ENCODE assay signal across 26 cellular contexts in genomic region chr6:16049178-16049577, GRCh38.
DNase-seq lines count a peak whose midpoint lies in the region; FAIRE-seq and TF ChIP-seq lines count a peak whose summit lies in the region.
"Had no signal": no experiment of that assay in that cellular context is flagged by ENCODE, and none has a peak within 500 bp of the region (broad histone marks: within the 10 kb centered on the region; RNA-seq: fewer than 3 reads in every experiment).

No MANE protein-coding gene starts in this region.

- BruUV-seq in mammary epithelial cell (replicated peaks; lab: Mats Ljungman, UMichigan), result no TSS peak

- H3K9ac ChIP-seq in mammary epithelial cell (ENCODE audit: insufficient read depth, low read length), result no peak overlapping the region
- no peak overlapping the region for H3K9ac ChIP-seq in astrocyte (ENCODE audit: low read length)
- H3K9ac ChIP-seq: KMS-11 had no signal

- CTCF ChIA-PET in mammary epithelial cell (lab: Charles Lee; ENCODE audit: low non-redundant PET), result no interaction called here

- peaks cover 6% of the 10 kb centered on the region for H3K27me3 Mint-ChIP-seq in astrocyte (ENCODE audit: low read depth, unreplicated experiment)

- no peak for FAIRE-seq in astrocyte (lab: Jason Lieb, UNC)
- FAIRE-seq: H1, keratinocyte had no signal

- no peak overlapping the region for H2AFZ ChIP-seq in mammary epithelial cell (ENCODE audit: low read depth, low read length)
- no peak overlapping the region for H2AFZ ChIP-seq in astrocyte (ENCODE audit: low read depth, low read length)

- H3K4me3 ChIP-seq in mammary epithelial cell (replicated peaks in 1 of 3; ENCODE audit: insufficient read depth in 1 of 3, low read depth in 2 of 3, low read length in 3 of 3) (no peak overlapping the region), breast epithelium (no peak overlapping the region), astrocyte (ENCODE audit: insufficient read depth, low read depth, low read length) (no peak overlapping the region), testis (no peak overlapping the region)
- H3K4me3 ChIP-seq: cardiac muscle cell, spleen, upper lobe of left lung had no signal

- in situ Hi-C loops in mammary epithelial cell (cut with MboI; ENCODE audit: low sequenced_read_pairs in 2 of 2), result no loop called here

- peaks cover 6% of the 10 kb centered on the region for H3K4me1 Mint-ChIP-seq in astrocyte (ENCODE audit: low read depth, unreplicated experiment)
- H3K4me1 Mint-ChIP-seq: activated naive CD8-positive, alpha-beta T cell treated with anti-CD3 and anti-CD28 coated beads, Interleukin-2, amount 50 U/mL, for 24 hours had no signal

- H3K4me3 Mint-ChIP-seq in astrocyte (ENCODE audit: unreplicated experiment), result no peak overlapping the region
- H3K4me3 Mint-ChIP-seq: activated naive CD8-positive, alpha-beta T cell treated with anti-CD3 and anti-CD28 coated beads, Interleukin-2, amount 50 U/mL, for 24 hours had no signal

- H3K36me3 Mint-ChIP-seq in astrocyte (ENCODE audit: low read depth, unreplicated experiment), result no peaks in the 10 kb centered on the region

- H3K36me3 ChIP-seq in mammary epithelial cell (ENCODE audit: insufficient read depth, low read length) (no peaks in the 10 kb centered on the region), breast epithelium (no peaks in the 10 kb centered on the region), astrocyte (ENCODE audit: insufficient read depth, low read length) (no peaks in the 10 kb centered on the region), testis (ENCODE audit: low read depth, missing control alignments) (no peaks in the 10 kb centered on the region)
- H3K36me3 ChIP-seq: BE2C, cardiac muscle cell, spleen, upper lobe of left lung had no signal

- intact Hi-C loops in mammary epithelial cell (cut with micrococcal nuclease) (no loop called here), breast epithelium (cut with DNase I; ENCODE audit: low total_unique reads) (no loop called here), testis (cut with DNase I; ENCODE audit: low total_unique reads) (no loop called here)

- no peaks in the 10 kb centered on the region for H3K79me2 ChIP-seq in mammary epithelial cell (ENCODE audit: insufficient read depth, low read length)
- no peaks in the 10 kb centered on the region for H3K79me2 ChIP-seq in astrocyte (ENCODE audit: insufficient read depth, low read length)

- TF ChIP-seq CTCF in mammary epithelial cell (conservative IDR thresholded peaks at IDR 0.05 in 1 of 2, IDR thresholded peaks at IDR 0.05 in 1 of 2; ENCODE audit: extremely low read depth in 1 of 2, insufficient read depth in 1 of 2, low read depth in 1 of 2, low read length in 2 of 2), result no peak
- TF ChIP-seq CTCF in breast epithelium (IDR thresholded peaks at IDR 0.05), result no peak
- no peak for TF ChIP-seq CTCF in astrocyte (IDR thresholded peaks at IDR 0.05; ENCODE audit: insufficient read depth, low read depth, low read length)
- no peak for TF ChIP-seq CTCF in testis (IDR thresholded peaks at IDR 0.05)

- no peaks in the 10 kb centered on the region for H3K4me1 ChIP-seq in mammary epithelial cell (ENCODE audit: insufficient read depth, low read length)
- no peaks in the 10 kb centered on the region for H3K4me1 ChIP-seq in breast epithelium
- H3K4me1 ChIP-seq in astrocyte (ENCODE audit: insufficient read depth, low read length), result no peaks in the 10 kb centered on the region
- H3K4me1 ChIP-seq in testis, result no peaks in the 10 kb centered on the region
- H3K4me1 ChIP-seq: BE2C, spleen, upper lobe of left lung had no signal

- H3K4me2 ChIP-seq in mammary epithelial cell (ENCODE audit: insufficient read depth, low read depth, low read length), result no peak overlapping the region
- no peak overlapping the region for H3K4me2 ChIP-seq in astrocyte (ENCODE audit: low read length)
- H3K4me2 ChIP-seq: KMS-11 had no signal

- peaks cover 2% of the 10 kb centered on the region for H3K9me3 Mint-ChIP-seq in astrocyte (ENCODE audit: unreplicated experiment)
- H3K9me3 Mint-ChIP-seq: activated naive CD8-positive, alpha-beta T cell treated with anti-CD3 and anti-CD28 coated beads, Interleukin-2, amount 50 U/mL, for 24 hours had no signal

- H3K9me3 ChIP-seq in mammary epithelial cell (replicated peaks; ENCODE audit: insufficient read depth, low read length) (no peaks in the 10 kb centered on the region), breast epithelium (no peaks in the 10 kb centered on the region), astrocyte (ENCODE audit: insufficient read depth, low read depth, low read length) (no peaks in the 10 kb centered on the region), testis (no peaks in the 10 kb centered on the region)
- H3K9me3 ChIP-seq: BE2C, spleen, upper lobe of left lung had no signal

- H3K27me3 ChIP-seq in mammary epithelial cell (ENCODE audit: insufficient read depth, low read length), result no peaks in the 10 kb centered on the region
- no peaks in the 10 kb centered on the region for H3K27me3 ChIP-seq in breast epithelium
- H3K27me3 ChIP-seq in astrocyte (ENCODE audit: insufficient read depth, low read length), result no peaks in the 10 kb centered on the region
- no peaks in the 10 kb centered on the region for H3K27me3 ChIP-seq in testis
- H3K27me3 ChIP-seq: BE2C, cardiac muscle cell, spleen, upper lobe of left lung had no signal

- H3K27ac Mint-ChIP-seq in astrocyte (ENCODE audit: unreplicated experiment), result no peak overlapping the region
- H3K27ac Mint-ChIP-seq: activated naive CD8-positive, alpha-beta T cell treated with anti-CD3 and anti-CD28 coated beads, Interleukin-2, amount 50 U/mL, for 24 hours had no signal

- no peaks in the 10 kb centered on the region for H4K20me1 ChIP-seq in mammary epithelial cell (ENCODE audit: insufficient read depth, low read length)
- no peaks in the 10 kb centered on the region for H4K20me1 ChIP-seq in astrocyte (ENCODE audit: insufficient read depth, low read length)

- TF ChIP-seq POLR2A in breast epithelium (IDR thresholded peaks at IDR 0.05) (no peak), testis (IDR thresholded peaks at IDR 0.05) (no peak)

- DNase-seq in mammary epithelial cell, result peak; percentile 17
- no peak for DNase-seq in breast epithelium (ENCODE audit: low spot score in 2 of 2)
- DNase-seq in astrocyte (ENCODE audit: low read depth), result peak; percentile 10
- DNase-seq in glomerular visceral epithelial cell (ENCODE audit: extremely low spot score), result peak; percentile 5
- peak; percentile 13 for DNase-seq in stromal cell of bone marrow (ENCODE audit: low read depth)
- no peak for DNase-seq in testis
- no peak for DNase-seq in HuH-7.5 (ENCODE audit: low spot score)
- no peak for DNase-seq in NK-92 (lab: John Stamatoyannopoulos, UW; ENCODE audit: unreplicated experiment)
- DNase-seq: 8988T; activated effector memory CD4-positive, alpha-beta T cell treated with anti-CD3 and anti-CD28 coated beads, Interleukin-2, amount 50 U/mL, for 16 hours; activated naive CD8-positive, alpha-beta T cell treated with anti-CD3 and anti-CD28 coated beads, Interleukin-2, amount 50 U/mL, for 24 hours; BE2C; DMS79 treated with DMSO at 0.1 percent for 48 hours; hippocampal formation; MV-4-11; NCI-H1694 treated with DMSO at 0.1 percent for 48 hours; NCI-H526 treated with DMSO at 0.1 percent for 48 hours; nucleus accumbens; spleen; stimulated activated CD4-positive, alpha-beta T cell treated with anti-CD3 and anti-CD28 coated beads, Interleukin-4, amount 100 ng/mL, for 24 hours; T-helper 9 cell; upper lobe of left lung had no signal

- no peak overlapping the region for H3K27ac ChIP-seq in mammary epithelial cell (ENCODE audit: insufficient read depth, low read depth, low read length)
- H3K27ac ChIP-seq in breast epithelium, result no peak overlapping the region
- H3K27ac ChIP-seq in astrocyte (ENCODE audit: low read depth, low read length), result no peak overlapping the region
- H3K27ac ChIP-seq in testis, result no peak overlapping the region
- H3K27ac ChIP-seq: cardiac muscle cell, KMS-11, spleen, upper lobe of left lung had no signal

- dilution Hi-C loops in mammary epithelial cell (cut with HindIII; ENCODE audit: low sequenced_read_pairs), result no loop called here

Comparison
In these comparisons a context has a peak if more than half of its experiments do, and no peak if none do; other contexts are left out.
1. DNase-seq: peak in mammary epithelial cell (single experiment), astrocyte (single experiment), glomerular visceral epithelial cell (single experiment) and stromal cell of bone marrow (single experiment); none in breast epithelium (0 of 2), testis (single experiment), HuH-7.5 (single experiment) and NK-92 (single experiment).